7 cellular contexts compared by ENCODE assay signal in genomic region chr3:63967675-63968611, GRCh38. TPM values are rescaled to one million over a fixed set of nuclear protein-coding genes. Genes with fewer than 3 reads are reported as not detected.
DNase-seq lines count a peak whose midpoint lies in the region; ATAC-seq, FAIRE-seq and TF ChIP-seq lines count a peak whose summit lies in the region.

No MANE protein-coding gene starts in this region.

- peak; percentile 62 for ATAC-seq in GM18505 (IDR thresholded peaks at IDR 0.05; ENCODE audit: unreplicated experiment)
- peak; percentile 81 to 83 for ATAC-seq in naive thymus-derived CD8-positive, alpha-beta T cell

- H3K4me3 ChIP-seq in epithelial cell of proximal tubule (ENCODE audit: low read depth, low read length) = peak overlapping the region; percentile 30

- peak overlapping the region; percentile 87 for H3K4me3 Mint-ChIP-seq in activated CD4-positive, alpha-beta T cell treated with anti-CD3 and anti-CD28 coated beads, Interleukin-2, amount 10 ng/mL, durations not matched to agents 24 days and 14 days
- peak overlapping the region; percentile 88 to 98 (median 94) for H3K4me3 Mint-ChIP-seq in naive thymus-derived CD8-positive, alpha-beta T cell

- peak; percentile 38 for FAIRE-seq in H54 (lab: Jason Lieb, UNC)

- no peaks in the 10 kb centered on the region for H3K27me3 Mint-ChIP-seq in activated CD4-positive, alpha-beta T cell treated with anti-CD3 and anti-CD28 coated beads, Interleukin-2, amount 10 ng/mL, durations not matched to agents 24 days and 14 days
- H3K27me3 Mint-ChIP-seq in naive thymus-derived CD8-positive, alpha-beta T cell = no peaks in the 10 kb centered on the region

- POLR2A ChIA-PET in naive thymus-derived CD8-positive, alpha-beta T cell (lab: Charles Lee) = interaction anchor here (0.8 to 6.9 kb wide), 12 partner anchors 13 to 105 kb away, joined by 3 to 146 read pairs (median 6); partner anchors contain the start of genes ATXN7, PSMD6, SCAANT1 and THOC7

- peaks cover 13% of the 10 kb centered on the region for H3K36me3 Mint-ChIP-seq in activated CD4-positive, alpha-beta T cell treated with anti-CD3 and anti-CD28 coated beads, Interleukin-2, amount 10 ng/mL, durations not matched to agents 24 days and 14 days (ENCODE audit: low read depth)
- H3K36me3 Mint-ChIP-seq in naive thymus-derived CD8-positive, alpha-beta T cell = peaks cover 0 to 8% (median 4%) of the 10 kb centered on the region in 3 donors

- TF ChIP-seq POLR2A in GM18505 (IDR thresholded peaks at IDR 0.05; ENCODE audit: borderline replicate concordance, extremely low read depth, insufficient read depth, insufficient read length) (peak; percentile 28), H54 (IDR thresholded peaks at IDR 0.05; ENCODE audit: low read depth, low read length) (no peak)

- DNase-seq in H54 (ENCODE audit: insufficient read length, low spot score) (no peak), LoVo (ENCODE audit: low spot score) (peak; percentile 5), epithelial cell of proximal tubule (ENCODE audit: low read depth) (no peak), NCI-H187 (lab: John Stamatoyannopoulos, UW) (no peak)
- peak; percentile 82 for DNase-seq in activated CD4-positive, alpha-beta T cell treated with anti-CD3 and anti-CD28 coated beads, Interleukin-2, amount 10 ng/mL, durations not matched to agents 24 days and 14 days
- peak in 9 of 10 donors; percentile 22 to 92 (median 71) for DNase-seq in naive thymus-derived CD8-positive, alpha-beta T cell

- H3K27ac Mint-ChIP-seq in activated CD4-positive, alpha-beta T cell treated with anti-CD3 and anti-CD28 coated beads, Interleukin-2, amount 10 ng/mL, durations not matched to agents 24 days and 14 days = peak overlapping the region; percentile 96
- H3K27ac Mint-ChIP-seq in naive thymus-derived CD8-positive, alpha-beta T cell = peak overlapping the region; percentile 93 to 99 (median 96)

- no peak for TF ChIP-seq CTCF in epithelial cell of proximal tubule (conservative IDR thresholded peaks at IDR 0.05; ENCODE audit: low read depth, low read length)

- peaks cover 80% of the 10 kb centered on the region for H3K4me1 Mint-ChIP-seq in activated CD4-positive, alpha-beta T cell treated with anti-CD3 and anti-CD28 coated beads, Interleukin-2, amount 10 ng/mL, durations not matched to agents 24 days and 14 days
- peaks cover 15 to 76% (median 64%) of the 10 kb centered on the region in 4 donors for H3K4me1 Mint-ChIP-seq in naive thymus-derived CD8-positive, alpha-beta T cell

- no peaks in the 10 kb centered on the region for H3K9me3 Mint-ChIP-seq in activated CD4-positive, alpha-beta T cell treated with anti-CD3 and anti-CD28 coated beads, Interleukin-2, amount 10 ng/mL, durations not matched to agents 24 days and 14 days
- H3K9me3 Mint-ChIP-seq in naive thymus-derived CD8-positive, alpha-beta T cell = no peaks in the 10 kb centered on the region

- intact Hi-C loops in activated CD4-positive, alpha-beta T cell treated with anti-CD3 and anti-CD28 coated beads, Interleukin-2, amount 10 ng/mL, durations not matched to agents 24 days and 14 days (cut with micrococcal nuclease) = loop anchor here (1.0 to 5.0 kb wide), 3 partner anchors 55 to 106 kb away; partner anchors contain the start of genes ATXN7, PSMD6 and THOC7

RNA-seq across cellular contexts. Expression of gene PSMD6, which starts 55.4 kb away (rescaled TPM):
- total RNA-seq in activated CD4-positive, alpha-beta T cell treated with anti-CD3 and anti-CD28 coated beads, Interleukin-2, amount 10 ng/mL, durations not matched to agents 24 days and 14 days = 141 and 146 TPM in 2 replicates
- total RNA-seq in epithelial cell of proximal tubule = 92.1 and 130 TPM in 2 replicates
- 10 to 100 TPM; 76.8 to 82.9 TPM for total RNA-seq in naive thymus-derived CD8-positive, alpha-beta T cell
- polyA plus RNA-seq in naive thymus-derived CD8-positive, alpha-beta T cell = 100 to 1,000 TPM; 107 to 114 (median 110) TPM

RNA-seq across cellular contexts. Expression of gene SCAANT1, which starts 55.8 kb away (rescaled TPM):
- total RNA-seq in activated CD4-positive, alpha-beta T cell treated with anti-CD3 and anti-CD28 coated beads, Interleukin-2, amount 10 ng/mL, durations not matched to agents 24 days and 14 days = not detected in 2 replicates
- not detected in 2 replicates for total RNA-seq in epithelial cell of proximal tubule
- total RNA-seq in naive thymus-derived CD8-positive, alpha-beta T cell = 1 to 10 TPM in 1 of 2 experiments, not detected in 1; 2.9 TPM
- not detected for polyA plus RNA-seq in naive thymus-derived CD8-positive, alpha-beta T cell

Comparison
In these comparisons a context has a peak if more than half of its experiments do, and no peak if none do; other contexts are left out.
1. DNase-seq: peak in LoVo (single experiment), activated CD4-positive, alpha-beta T cell treated with anti-CD3 and anti-CD28 coated beads, Interleukin-2, amount 10 ng/mL, durations not matched to agents 24 days and 14 days (single experiment) and naive thymus-derived CD8-positive, alpha-beta T cell (9 of 10); none in H54 (single experiment), epithelial cell of proximal tubule (single experiment) and NCI-H187 (0 of 2).